Comparison of ENCODE assay signal across 24 cellular contexts in genomic region chr6:45686841-45687569, GRCh38.
DNase-seq lines count a peak whose midpoint lies in the region; ATAC-seq and TF ChIP-seq lines count a peak whose summit lies in the region.
"Had no signal": no experiment of that assay in that cellular context is flagged by ENCODE, and none has a peak within 500 bp of the region (broad histone marks: within the 10 kb centered on the region; RNA-seq: fewer than 3 reads in every experiment).

No MANE protein-coding gene starts in this region.

- peaks cover 0 to 23% (median 10%) of the 10 kb centered on the region in 8 donors for H3K9me3 ChIP-seq in spleen
- H3K9me3 ChIP-seq: BE2C, tibial artery had no signal

- H3K27me3 ChIP-seq in spleen (replicated peaks in 1 of 7) (no peaks in the 10 kb centered on the region), foreskin keratinocyte (no peaks in the 10 kb centered on the region)
- H3K27me3 ChIP-seq: BE2C, Peyer's patch, tibial artery had no signal

- H3K4me3 ChIP-seq in spleen, result no peak overlapping the region
- H3K4me3 ChIP-seq: Peyer's patch, tibial artery had no signal

- peak overlapping the region; percentile 17 for H3K27ac Mint-ChIP-seq in activated CD4-positive, alpha-beta memory T cell treated with anti-CD3 and anti-CD28 coated beads, Interleukin-2, amount 10 ng/mL, durations not matched to agents 7 days and 5 days
- H3K27ac Mint-ChIP-seq in activated CD4-positive, alpha-beta memory T cell treated with anti-CD3 and anti-CD28 coated beads for 36 hours, result no peak overlapping the region
- H3K27ac Mint-ChIP-seq: activated CD4-positive, alpha-beta T cell treated with anti-CD3 and anti-CD28 coated beads for 36 hours had no signal

- H3K36me3 ChIP-seq in spleen, result no peaks in the 10 kb centered on the region
- H3K36me3 ChIP-seq: BE2C, Peyer's patch, tibial artery had no signal

- WGBS in spleen, 5 donors, result 79 to 89% (median 86%) methylated on average over 8 of the region's 8 CpGs

- TF ChIP-seq POLR2A in spleen (IDR thresholded peaks at IDR 0.05), result no peak

- DNase-seq in activated CD4-positive, alpha-beta memory T cell treated with anti-CD3 and anti-CD28 coated beads, Interleukin-2, amount 10 ng/mL, durations not matched to agents 7 days and 5 days, result no peak
- DNase-seq in activated CD4-positive, alpha-beta memory T cell treated with anti-CD3 and anti-CD28 coated beads for 36 hours, result no peak
- DNase-seq in mucosa of gallbladder (ENCODE audit: low spot score) (peak; percentile 6), spleen (no peak), foreskin keratinocyte (no peak), NCI-H2081 treated with DMSO at 0.1 percent for 48 hours (lab: John Stamatoyannopoulos, UW) (no peak)
- DNase-seq: activated CD4-positive, alpha-beta T cell treated with anti-CD3 and anti-CD28 coated beads for 36 hours; activated naive CD4-positive, alpha-beta T cell; aorta; BE2C; effector CD4-positive, alpha-beta T cell; HCEC 1CT; NCI-H1105; NCI-H748 treated with DMSO at 0.1 percent for 48 hours; nucleus accumbens; Peyer's patch; stimulated activated naive CD4-positive, alpha-beta T cell; T1000; tibial artery had no signal

- CTCF ChIA-PET in activated CD4-positive, alpha-beta memory T cell treated with anti-CD3 and anti-CD28 coated beads, Interleukin-2, amount 10 ng/mL, durations not matched to agents 7 days and 5 days (lab: Charles Lee), result no interaction called here
- CTCF ChIA-PET in activated CD4-positive, alpha-beta memory T cell treated with anti-CD3 and anti-CD28 coated beads for 36 hours (lab: Charles Lee), result no interaction called here

- H3K9me3 Mint-ChIP-seq in activated CD4-positive, alpha-beta memory T cell treated with anti-CD3 and anti-CD28 coated beads, Interleukin-2, amount 10 ng/mL, durations not matched to agents 7 days and 5 days, result peaks cover 13% of the 10 kb centered on the region
- peaks cover 12% of the 10 kb centered on the region for H3K9me3 Mint-ChIP-seq in activated CD4-positive, alpha-beta memory T cell treated with anti-CD3 and anti-CD28 coated beads for 36 hours

- H3K27ac ChIP-seq in spleen (no peak overlapping the region), foreskin keratinocyte (no peak overlapping the region)
- H3K27ac ChIP-seq: 22Rv1, Peyer's patch, tibial artery had no signal

- H3K4me1 Mint-ChIP-seq in activated CD4-positive, alpha-beta memory T cell treated with anti-CD3 and anti-CD28 coated beads, Interleukin-2, amount 10 ng/mL, durations not matched to agents 7 days and 5 days, result peaks cover 14% of the 10 kb centered on the region
- H3K4me1 Mint-ChIP-seq in activated CD4-positive, alpha-beta memory T cell treated with anti-CD3 and anti-CD28 coated beads for 36 hours (ENCODE audit: low read depth), result peaks cover 5% of the 10 kb centered on the region

- H3K4me3 Mint-ChIP-seq in activated CD4-positive, alpha-beta memory T cell treated with anti-CD3 and anti-CD28 coated beads, Interleukin-2, amount 10 ng/mL, durations not matched to agents 7 days and 5 days, result no peak overlapping the region
- no peak overlapping the region for H3K4me3 Mint-ChIP-seq in activated CD4-positive, alpha-beta memory T cell treated with anti-CD3 and anti-CD28 coated beads for 36 hours
- H3K4me3 Mint-ChIP-seq: activated CD4-positive, alpha-beta T cell treated with anti-CD3 and anti-CD28 coated beads for 36 hours; central memory CD8-positive, alpha-beta T cell had no signal

- no peaks in the 10 kb centered on the region for H3K27me3 Mint-ChIP-seq in activated CD4-positive, alpha-beta memory T cell treated with anti-CD3 and anti-CD28 coated beads, Interleukin-2, amount 10 ng/mL, durations not matched to agents 7 days and 5 days
- H3K27me3 Mint-ChIP-seq in activated CD4-positive, alpha-beta memory T cell treated with anti-CD3 and anti-CD28 coated beads for 36 hours, result no peaks in the 10 kb centered on the region
- H3K27me3 Mint-ChIP-seq: central memory CD8-positive, alpha-beta T cell had no signal

- ATAC-seq in HG02588 (IDR thresholded peaks at IDR 0.05; ENCODE audit: unreplicated experiment), result peak; percentile 10
- peak; percentile 35 for ATAC-seq in HG03354 (IDR thresholded peaks at IDR 0.05; ENCODE audit: poor library complexity, severe bottlenecking, unreplicated experiment)
- no peak for ATAC-seq in foreskin keratinocyte
- ATAC-seq: SK-N-SH treated with all-trans-retinoic acid at 6 μM for 48 hours had no signal

- POLR2A ChIA-PET in activated CD4-positive, alpha-beta memory T cell treated with anti-CD3 and anti-CD28 coated beads, Interleukin-2, amount 10 ng/mL, durations not matched to agents 7 days and 5 days (lab: Charles Lee), result no interaction called here
- POLR2A ChIA-PET in activated CD4-positive, alpha-beta memory T cell treated with anti-CD3 and anti-CD28 coated beads for 36 hours (lab: Charles Lee), result no interaction called here

- H3K4me1 ChIP-seq in spleen (no peaks in the 10 kb centered on the region), foreskin keratinocyte (peaks cover 9% of the 10 kb centered on the region)
- H3K4me1 ChIP-seq: BE2C, Peyer's patch, tibial artery had no signal

- intact Hi-C loops in activated CD4-positive, alpha-beta memory T cell treated with anti-CD3 and anti-CD28 coated beads for 36 hours (cut with micrococcal nuclease), result no loop called here
- intact Hi-C loops in spleen (cut with DNase I; ENCODE audit: low total_unique reads), result no loop called here

- TF ChIP-seq CTCF in spleen (IDR thresholded peaks at IDR 0.05 in 8 of 11, conservative IDR thresholded peaks at IDR 0.05 in 3 of 11) (no peak), foreskin keratinocyte (conservative IDR thresholded peaks at IDR 0.05) (no peak)

- peaks cover 11% of the 10 kb centered on the region for H3K36me3 Mint-ChIP-seq in activated CD4-positive, alpha-beta memory T cell treated with anti-CD3 and anti-CD28 coated beads, Interleukin-2, amount 10 ng/mL, durations not matched to agents 7 days and 5 days (ENCODE audit: low read depth)
- peaks cover 3% of the 10 kb centered on the region for H3K36me3 Mint-ChIP-seq in activated CD4-positive, alpha-beta memory T cell treated with anti-CD3 and anti-CD28 coated beads for 36 hours
